24 cellular contexts compared by ENCODE assay signal in the genomic region with DNA sequence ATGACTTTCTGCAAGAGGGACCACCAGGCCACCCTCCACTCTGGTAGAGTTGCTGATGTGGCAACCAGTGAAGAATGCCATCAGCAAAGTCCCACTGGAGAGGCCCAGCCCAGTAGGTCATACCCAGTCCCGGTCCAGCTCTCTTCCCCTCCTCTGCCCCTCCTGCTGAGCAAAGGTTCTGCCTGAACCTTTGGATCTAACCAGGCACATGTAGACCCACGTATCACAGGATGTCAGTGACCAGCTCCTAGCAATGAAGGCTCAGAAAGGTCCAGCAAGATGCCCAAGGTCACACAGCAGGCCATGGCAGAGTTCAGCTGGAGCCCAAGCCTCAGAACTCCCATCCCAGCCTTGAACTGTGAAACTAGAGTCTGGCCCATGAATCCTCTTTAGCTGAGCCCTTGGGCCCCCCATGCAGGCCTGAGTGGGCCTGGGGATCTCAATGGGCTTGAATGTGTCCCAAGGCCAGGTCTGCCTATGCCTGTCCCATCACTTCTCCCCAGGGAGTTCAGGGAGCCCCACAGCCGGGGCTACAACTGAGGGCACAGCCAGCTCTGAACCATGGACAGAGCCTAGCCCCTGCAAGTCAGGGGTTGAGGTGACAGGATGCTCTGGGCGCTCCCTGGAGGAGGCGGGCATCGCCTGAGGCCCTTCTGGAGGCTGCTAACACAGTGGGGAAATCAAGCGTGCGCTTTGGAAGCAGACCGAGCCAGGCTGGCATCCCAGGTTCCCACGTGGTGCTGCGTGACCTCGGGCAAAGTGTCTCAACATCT. TPM values are rescaled to one million over a fixed set of nuclear protein-coding genes. Genes with fewer than 3 reads are reported as not detected.
"Had no signal": no experiment of that assay in that cellular context is flagged by ENCODE, and none has a peak within 500 bp of the region (broad histone marks: within the 10 kb centered on the region; RNA-seq: fewer than 3 reads in every experiment).

No MANE protein-coding gene starts in this region.

- H3K9ac ChIP-seq: neural progenitor cell had no signal

- H3K27me3 ChIP-seq: ascending aorta, hepatocyte, neural progenitor cell had no signal

- ATAC-seq: activated CD4-positive, alpha-beta T cell treated with anti-CD3 and anti-CD28 coated beads for 36 hours; activated CD8-positive, alpha-beta memory T cell treated with anti-CD3 and anti-CD28 coated beads, Interleukin-2, amount 10 ng/mL, durations not matched to agents 7 days and 5 days; left lung; naive thymus-derived CD4-positive, alpha-beta T cell; psoas muscle; right cardiac atrium; T-cell; WTC11 had no signal

- H3K27ac ChIP-seq: ascending aorta, esophagus squamous epithelium, hepatocyte, left lung, neural progenitor cell, psoas muscle, suprapubic skin, transverse colon had no signal

- H3K36me3 ChIP-seq: ascending aorta, esophagus squamous epithelium, left lung, neural progenitor cell, suprapubic skin, transverse colon had no signal

- H2AFZ ChIP-seq: hepatocyte, neural progenitor cell had no signal

- H3K4me2 ChIP-seq: hepatocyte, neural progenitor cell had no signal

- H3K27me3 Mint-ChIP-seq: activated CD4-positive, alpha-beta T cell treated with anti-CD3 and anti-CD28 coated beads for 36 hours; stimulated activated naive CD8-positive, alpha-beta T cell treated with anti-CD3 and anti-CD28 coated beads, Interleukin-15, Interleukin-2, amounts not matched to agents 100 ng/mL and 50 ng/mL, for 24 hours; T-cell had no signal

- H3K27ac Mint-ChIP-seq: activated CD4-positive, alpha-beta memory T cell treated with anti-CD3 and anti-CD28 coated beads for 36 hours; activated CD4-positive, alpha-beta T cell treated with anti-CD3 and anti-CD28 coated beads for 36 hours; activated CD8-positive, alpha-beta memory T cell treated with anti-CD3 and anti-CD28 coated beads, Interleukin-2, amount 10 ng/mL, durations not matched to agents 7 days and 5 days; activated T-helper 2 cell treated with anti-CD3 and anti-CD28 coated beads, Interferon-gamma antibody, Interleukin-2, Interleukin-4, amounts not matched to agents 10 μg/mL and 5 μg/mL and 100 μg/mL, durations not matched to agents 14 hours and 24 hours and 36 hours; neural progenitor cell; stimulated activated naive CD8-positive, alpha-beta T cell treated with anti-CD3 and anti-CD28 coated beads, Interleukin-15, Interleukin-2, amounts not matched to agents 100 ng/mL and 50 ng/mL, for 24 hours; T-cell; WTC11 had no signal

- H3K4me1 ChIP-seq: ascending aorta, psoas muscle, transverse colon had no signal

- H3K36me3 Mint-ChIP-seq: neural progenitor cell, T-cell had no signal

- H3K9me3 ChIP-seq: ascending aorta, esophagus squamous epithelium, psoas muscle, suprapubic skin, transverse colon had no signal

- H3K4me3 ChIP-seq: ascending aorta, esophagus squamous epithelium, hepatocyte, left lung, neural progenitor cell, psoas muscle, suprapubic skin, transverse colon had no signal

- DNase-seq: activated CD4-positive, alpha-beta memory T cell treated with anti-CD3 and anti-CD28 coated beads for 36 hours; activated CD4-positive, alpha-beta T cell treated with anti-CD3 and anti-CD28 coated beads for 36 hours; activated CD8-positive, alpha-beta memory T cell treated with anti-CD3 and anti-CD28 coated beads, Interleukin-2, amount 10 ng/mL, durations not matched to agents 7 days and 5 days; activated naive CD4-positive, alpha-beta T cell treated with Interleukin-2 at 50 U/mL for 16 hours; activated T-cell treated with anti-CD3 and anti-CD28 coated beads, Interleukin-2, amount 50 U/mL, for 1 hour; effector CD8-positive, alpha-beta T cell; esophagus squamous epithelium; left lung; naive thymus-derived CD4-positive, alpha-beta T cell; psoas muscle; right cardiac atrium; stimulated activated CD4-positive, alpha-beta T cell treated with anti-CD3 and anti-CD28 coated beads, Interleukin-2, amount 100 ng/mL, for 24 hours; T-cell; transverse colon had no signal

- H3K4me3 Mint-ChIP-seq: activated CD4-positive, alpha-beta memory T cell treated with anti-CD3 and anti-CD28 coated beads for 36 hours; activated CD4-positive, alpha-beta T cell treated with anti-CD3 and anti-CD28 coated beads for 36 hours; activated CD8-positive, alpha-beta memory T cell treated with anti-CD3 and anti-CD28 coated beads, Interleukin-2, amount 10 ng/mL, durations not matched to agents 7 days and 5 days; neural progenitor cell; stimulated activated naive CD8-positive, alpha-beta T cell treated with anti-CD3 and anti-CD28 coated beads, Interleukin-15, Interleukin-2, amounts not matched to agents 100 ng/mL and 50 ng/mL, for 24 hours; T-cell; WTC11 had no signal

RNA-seq across cellular contexts. Expression of a gene that starts 21.4 kb away (rescaled TPM):
- total RNA-seq: activated CD4-positive, alpha-beta memory T cell treated with anti-CD3 and anti-CD28 coated beads for 36 hours; activated CD4-positive, alpha-beta T cell treated with anti-CD3 and anti-CD28 coated beads for 36 hours; activated CD8-positive, alpha-beta memory T cell treated with anti-CD3 and anti-CD28 coated beads, Interleukin-2, amount 10 ng/mL, durations not matched to agents 7 days and 5 days; activated T-helper 2 cell treated with anti-CD3 and anti-CD28 coated beads, Interferon-gamma antibody, Interleukin-2, Interleukin-4, amounts not matched to agents 10 μg/mL and 5 μg/mL and 100 μg/mL, durations not matched to agents 14 hours and 24 hours and 36 hours; ascending aorta; endothelial cell of umbilical vein; hepatocyte; left lung; mucosa of gallbladder; naive thymus-derived CD4-positive, alpha-beta T cell; psoas muscle; right cardiac atrium; skeletal muscle tissue; T-cell had no signal
- polyA plus RNA-seq: hepatocyte; naive thymus-derived CD4-positive, alpha-beta T cell; psoas muscle; right cardiac atrium had no signal
